Comparison of ENCODE assay signal across 8 cellular contexts in the genomic region with DNA sequence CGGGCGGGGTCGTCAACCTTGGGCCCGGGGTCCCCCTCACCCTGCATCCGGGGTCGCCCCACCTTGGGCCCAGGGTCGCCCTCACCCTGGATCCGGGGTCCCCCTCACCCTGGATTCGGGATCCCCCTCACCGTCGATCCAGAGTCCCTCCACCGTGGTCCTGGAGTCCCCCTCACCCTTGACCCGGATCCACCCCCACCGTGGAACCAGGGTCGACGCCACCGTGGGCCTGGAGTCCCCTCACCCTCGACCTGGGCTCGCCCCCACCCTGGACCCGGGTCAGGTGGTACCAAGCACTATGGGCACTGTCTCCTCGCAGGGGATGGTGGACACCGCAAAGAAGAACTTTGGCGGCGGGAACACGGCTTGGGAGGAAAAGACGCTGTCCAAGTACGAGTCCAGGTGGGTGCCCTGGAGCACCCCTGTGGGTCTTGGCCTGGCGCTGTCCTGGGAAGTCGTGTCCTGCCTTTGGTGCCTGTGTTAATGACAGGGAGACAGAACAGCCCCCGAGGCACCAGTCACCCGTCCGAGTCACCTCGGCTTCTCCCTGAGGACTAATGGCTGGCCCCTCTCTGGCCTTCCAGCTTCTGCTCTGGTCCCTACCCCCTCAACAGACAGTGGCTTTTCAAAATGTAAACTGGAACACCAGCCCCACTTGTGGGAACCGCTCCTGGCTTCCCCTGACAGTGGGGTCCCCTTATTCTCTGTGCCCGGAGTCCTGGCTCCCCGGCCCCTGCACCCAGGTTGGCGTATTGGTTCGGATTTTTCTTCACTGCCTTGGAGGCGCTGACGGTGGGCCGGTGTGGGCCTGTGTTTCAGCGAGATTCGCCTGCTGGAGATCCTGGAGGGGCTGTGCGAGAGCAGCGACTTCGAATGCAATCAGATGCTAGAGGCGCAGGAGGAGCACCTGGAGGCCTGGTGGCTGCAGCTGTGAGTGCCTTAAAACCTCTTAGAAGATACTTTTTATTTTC. TPM values are rescaled to one million over a fixed set of nuclear protein-coding genes. Genes with fewer than 3 reads are reported as not detected.
DNase-seq lines count a peak whose midpoint lies in the region; ATAC-seq and TF ChIP-seq lines count a peak whose summit lies in the region.

No MANE protein-coding gene starts in this region.

- no peaks in the 10 kb centered on the region for H3K9me3 Mint-ChIP-seq in activated CD4-positive, alpha-beta T cell treated with anti-CD3 and anti-CD28 coated beads, Interleukin-2, amount 10 ng/mL, durations not matched to agents 24 days and 14 days
- H3K9me3 Mint-ChIP-seq in activated naive CD4-positive, alpha-beta T cell treated with anti-CD3 and anti-CD28 coated beads, Interleukin-2, amount 50 U/mL, for 72 hours: no peaks in the 10 kb centered on the region

- H3K4me3 ChIP-seq in kidney epithelial cell (ENCODE audit: low read depth, low read length) (peak overlapping the region; percentile 71), thymus (ENCODE audit: low read length) (peak overlapping the region; percentile 76)

- no peak for DNase-seq in activated CD4-positive, alpha-beta T cell treated with anti-CD3 and anti-CD28 coated beads, Interleukin-2, amount 10 ng/mL, durations not matched to agents 24 days and 14 days
- no peak for DNase-seq in activated CD4-positive, alpha-beta T cell treated with anti-CD3 and anti-CD28 coated beads, Interleukin-2, amount 50 U/mL, for 4 hours
- DNase-seq in activated naive CD4-positive, alpha-beta T cell treated with anti-CD3 and anti-CD28 coated beads, Interleukin-2, amount 50 U/mL, for 72 hours (ENCODE audit: low spot score in 2 of 2): no peak
- DNase-seq in kidney epithelial cell (ENCODE audit: low read depth): no peak

- no peaks in the 10 kb centered on the region for H3K27me3 ChIP-seq in kidney epithelial cell (ENCODE audit: control insufficient read depth, insufficient read depth, low read length)
- no peaks in the 10 kb centered on the region for H3K27me3 ChIP-seq in thymus (ENCODE audit: control insufficient read depth, insufficient read depth)

- H3K4me3 Mint-ChIP-seq in activated CD4-positive, alpha-beta T cell treated with anti-CD3 and anti-CD28 coated beads, Interleukin-2, amount 10 ng/mL, durations not matched to agents 24 days and 14 days: peak overlapping the region; percentile 76

- H3K36me3 ChIP-seq in kidney epithelial cell (ENCODE audit: control insufficient read depth, insufficient read depth, low read length) (no peaks in the 10 kb centered on the region), thymus (ENCODE audit: control insufficient read depth, insufficient read depth) (peaks cover 16% of the 10 kb centered on the region)

- peaks cover 13% of the 10 kb centered on the region for H3K36me3 Mint-ChIP-seq in activated CD4-positive, alpha-beta T cell treated with anti-CD3 and anti-CD28 coated beads, Interleukin-2, amount 10 ng/mL, durations not matched to agents 24 days and 14 days (ENCODE audit: low read depth)
- H3K36me3 Mint-ChIP-seq in activated naive CD4-positive, alpha-beta T cell treated with anti-CD3 and anti-CD28 coated beads, Interleukin-2, amount 50 U/mL, for 72 hours: no peaks in the 10 kb centered on the region

- intact Hi-C loops in activated CD4-positive, alpha-beta T cell treated with anti-CD3 and anti-CD28 coated beads, Interleukin-2, amount 10 ng/mL, durations not matched to agents 24 days and 14 days (cut with micrococcal nuclease): loop anchor here (1.0 to 5.0 kb wide), 3 partner anchors 66 to 152 kb away; a partner anchor contains a TSS

- peaks cover 19% of the 10 kb centered on the region for H3K4me1 Mint-ChIP-seq in activated CD4-positive, alpha-beta T cell treated with anti-CD3 and anti-CD28 coated beads, Interleukin-2, amount 10 ng/mL, durations not matched to agents 24 days and 14 days

- H3K4me1 ChIP-seq in thymus (ENCODE audit: control insufficient read depth, insufficient read depth, low read length): peaks cover 22% of the 10 kb centered on the region

- ATAC-seq in activated naive CD4-positive, alpha-beta T cell treated with anti-CD3 and anti-CD28 coated beads, Interleukin-2, amount 50 U/mL, for 72 hours: no peak
- ATAC-seq in GM21526 (IDR thresholded peaks at IDR 0.05; ENCODE audit: low FRiP score, unreplicated experiment): no peak
- ATAC-seq in GM18520 (IDR thresholded peaks at IDR 0.05; ENCODE audit: unreplicated experiment): no peak
- no peak for ATAC-seq in GM18870 (IDR thresholded peaks at IDR 0.05; ENCODE audit: unreplicated experiment)

- 52% methylated on average over 47 of the region's 47 CpGs for WGBS in thymus

- no peak for TF ChIP-seq CTCF in kidney epithelial cell (IDR thresholded peaks at IDR 0.05; ENCODE audit: insufficient read depth, low read length, poor library complexity, severe bottlenecking)

- no peaks in the 10 kb centered on the region for H3K9me3 ChIP-seq in thymus (ENCODE audit: control insufficient read depth)

- peak overlapping the region; percentile 72 for H3K27ac Mint-ChIP-seq in activated CD4-positive, alpha-beta T cell treated with anti-CD3 and anti-CD28 coated beads, Interleukin-2, amount 10 ng/mL, durations not matched to agents 24 days and 14 days
- H3K27ac Mint-ChIP-seq in activated naive CD4-positive, alpha-beta T cell treated with anti-CD3 and anti-CD28 coated beads, Interleukin-2, amount 50 U/mL, for 72 hours: peak overlapping the region; percentile 18 to 22

- no peak overlapping the region for H3K27ac ChIP-seq in thymus (ENCODE audit: low read depth)

- H3K27me3 Mint-ChIP-seq in activated CD4-positive, alpha-beta T cell treated with anti-CD3 and anti-CD28 coated beads, Interleukin-2, amount 10 ng/mL, durations not matched to agents 24 days and 14 days: no peaks in the 10 kb centered on the region

RNA-seq across cellular contexts. Expression of a gene that starts 0.8 kb away (rescaled TPM):
- 46.8 and 47.4 TPM in 2 replicates for total RNA-seq in activated CD4-positive, alpha-beta T cell treated with anti-CD3 and anti-CD28 coated beads, Interleukin-2, amount 10 ng/mL, durations not matched to agents 24 days and 14 days
- 10 to 100 TPM; 19.1 to 31.0 TPM for total RNA-seq in activated naive CD4-positive, alpha-beta T cell treated with anti-CD3 and anti-CD28 coated beads, Interleukin-2, amount 50 U/mL, for 72 hours
- total RNA-seq in kidney epithelial cell: 59.1 and 68.2 TPM in 2 replicates
- 24.3 TPM for polyA plus RNA-seq in thymus

RNA-seq across cellular contexts. Expression of a gene that starts 1.0 kb away (rescaled TPM):
- 13.8 and 17.9 TPM in 2 replicates for total RNA-seq in activated CD4-positive, alpha-beta T cell treated with anti-CD3 and anti-CD28 coated beads, Interleukin-2, amount 10 ng/mL, durations not matched to agents 24 days and 14 days
- total RNA-seq in activated naive CD4-positive, alpha-beta T cell treated with anti-CD3 and anti-CD28 coated beads, Interleukin-2, amount 50 U/mL, for 72 hours: 10 to 100 TPM; 14.8 to 15.3 TPM
- 24.3 and 26.2 TPM in 2 replicates for total RNA-seq in kidney epithelial cell
- 9.1 TPM for polyA plus RNA-seq in thymus

RNA-seq across cellular contexts. Expression of a gene that starts 41.4 kb away (rescaled TPM):
- total RNA-seq in activated CD4-positive, alpha-beta T cell treated with anti-CD3 and anti-CD28 coated beads, Interleukin-2, amount 10 ng/mL, durations not matched to agents 24 days and 14 days: 302 and 304 TPM in 2 replicates
- total RNA-seq in activated naive CD4-positive, alpha-beta T cell treated with anti-CD3 and anti-CD28 coated beads, Interleukin-2, amount 50 U/mL, for 72 hours: 100 to 1,000 TPM in 1 of 2 donors, 10 to 100 TPM in 1; 77.2 to 522 TPM
- 66.9 and 77.3 TPM in 2 replicates for total RNA-seq in kidney epithelial cell
- polyA plus RNA-seq in thymus: 57.6 TPM
